18 cellular contexts compared by ENCODE assay signal in the genomic region with DNA sequence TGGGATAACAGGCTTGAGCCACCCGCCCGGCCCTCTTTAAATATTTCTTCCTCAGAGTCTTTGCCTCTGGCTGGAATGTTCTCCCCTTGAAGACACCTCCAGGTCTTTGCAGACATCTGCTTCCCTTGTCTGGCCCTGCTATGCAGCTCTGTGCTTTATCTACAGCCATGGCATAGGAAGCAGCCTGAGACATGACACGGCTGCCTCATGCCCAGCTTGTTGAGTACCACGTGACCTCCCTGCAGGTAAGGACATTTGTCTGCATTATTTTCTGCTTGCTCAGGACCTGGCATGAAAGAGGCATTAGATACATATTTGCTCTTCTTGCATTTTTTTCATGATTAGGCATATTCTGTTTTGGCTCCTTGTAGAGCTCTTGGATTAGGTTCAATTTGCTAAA.
DNase-seq lines count a peak whose midpoint lies in the region; ATAC-seq, FAIRE-seq and TF ChIP-seq lines count a peak whose summit lies in the region.
"Had no signal": no experiment of that assay in that cellular context is flagged by ENCODE, and none has a peak within 500 bp of the region (broad histone marks: within the 10 kb centered on the region; RNA-seq: fewer than 3 reads in every experiment).

No MANE protein-coding gene starts in this region.

- CTCF ChIA-PET in K562 (lab: Yijun Ruan, JAX; ENCODE audit: low intra/inter-chr PET ratio): no interaction called here

- ATAC-seq in K562 (no peak), omental fat pad (ENCODE audit: low FRiP score) (peak; percentile 54), GM18520 (IDR thresholded peaks at IDR 0.05; ENCODE audit: unreplicated experiment) (no peak), GM19455 (IDR thresholded peaks at IDR 0.05; ENCODE audit: unreplicated experiment) (no peak)
- ATAC-seq: activated T-cell treated with anti-CD3 and anti-CD28 coated beads, Interleukin-2, amount 50 U/mL, for 4 hours had no signal

- no peak for TF ChIP-seq RAD21 in K562 (CRISPR knock-in tag; conservative IDR thresholded peaks at IDR 0.05 in 1 of 2, IDR thresholded peaks at IDR 0.05 in 1 of 2)

- TF ChIP-seq POLR2A in K562 (conservative IDR thresholded peaks at IDR 0.05): no peak

- no peaks in the 10 kb centered on the region for H4K20me1 ChIP-seq in MM.1S (ENCODE audit: insufficient read depth, low read length)
- H4K20me1 ChIP-seq in K562 (replicated peaks; ENCODE audit: control insufficient read depth, insufficient read depth, low read length): no peaks in the 10 kb centered on the region

- no peaks in the 10 kb centered on the region for H3K9me1 ChIP-seq in K562 (ENCODE audit: control insufficient read depth, insufficient read depth, low read length)

- POLR2A ChIA-PET in K562 (lab: Yijun Ruan, JAX): interaction anchor here (0.6 to 2.0 kb wide), 3 partner anchors 28 to 113 kb away, joined by 3 to 9 read pairs (median 4); a partner anchor contains a TSS

- no peak overlapping the region for H3K4me2 ChIP-seq in MM.1S (ENCODE audit: low read depth, low read length)
- no peak overlapping the region for H3K4me2 ChIP-seq in K562 (ENCODE audit: insufficient read depth, low read length)

- in situ Hi-C loops in K562 (cut with MboI): no loop called here

- intact Hi-C loops in K562 (cut with micrococcal nuclease): no loop called here

- WGBS in K562 (ENCODE audit: insufficient coverage, low coverage, missing lambda C conversion rate): 56% methylated on average over 4 of the region's 4 CpGs

- peaks cover 15% of the 10 kb centered on the region for H3K4me1 ChIP-seq in MM.1S (ENCODE audit: low read length)
- peaks cover 3 to 17% of the 10 kb centered on the region in 2 experiments; a peak in 3 of 5 replicates for H3K4me1 ChIP-seq in K562 (replicated peaks in 1 of 2; ENCODE audit: control insufficient read depth in 2 of 2, insufficient read depth in 2 of 2, low read length in 2 of 2)
- H3K4me1 ChIP-seq: adrenal gland had no signal

- H2AFZ ChIP-seq in MM.1S (ENCODE audit: low read length): no peak overlapping the region
- no peak overlapping the region for H2AFZ ChIP-seq in K562 (ENCODE audit: low read depth, low read length)

- TF ChIP-seq EP300 in K562 (IDR thresholded peaks at IDR 0.05; ENCODE audit: low read length): no peak

- H3K9me2 ChIP-seq in MM.1S (replicated peaks; ENCODE audit: insufficient read depth, low read length): no peaks in the 10 kb centered on the region

- H3K27ac ChIP-seq in MM.1S (ENCODE audit: low read length) (no peak overlapping the region), K562 (ENCODE audit: extremely low read depth, low read depth, low read length) (no peak overlapping the region)
- H3K27ac ChIP-seq: adrenal gland had no signal

- H3K9me3 ChIP-seq in MM.1S (replicated peaks; ENCODE audit: insufficient read depth, low read length) (no peaks in the 10 kb centered on the region), K562 (replicated peaks; ENCODE audit: control insufficient read depth, insufficient read depth, low read depth, low read length) (no peaks in the 10 kb centered on the region)
- H3K9me3 ChIP-seq: adrenal gland had no signal

- no peak overlapping the region for H3K9ac ChIP-seq in MM.1S (ENCODE audit: low read length)
- H3K9ac ChIP-seq in K562 (ENCODE audit: insufficient read depth in 1 of 2, low read depth in 2 of 2, low read length in 2 of 2): no peak overlapping the region; a peak in 1 of 4 replicates

- DNase-seq in DMS153 treated with DMSO at 0.1 percent for 48 hours (lab: John Stamatoyannopoulos, UW; ENCODE audit: unreplicated experiment) (peak; percentile 46), MM.1S (peak; percentile 50), K562 (ENCODE audit: extremely low read depth in 1 of 4, low spot score in 3 of 4) (no peak), omental fat pad (ENCODE audit: low spot score) (no peak), GDM1 (lab: John Stamatoyannopoulos, UW) (no peak)
- DNase-seq: activated CD4-positive, alpha-beta T cell treated with anti-CD3 and anti-CD28 coated beads, Interleukin-2, amount 50 U/mL, for 1 hour; activated T-cell treated with anti-CD3 and anti-CD28 coated beads, Interleukin-2, amount 50 U/mL, for 4 hours; adrenal gland; CD4-positive, alpha-beta T cell; GF-D8; head of caudate nucleus; Karpas-422; NCI-H2171 treated with DMSO at 0.1 percent for 48 hours; nephron progenitor cell; stimulated activated naive CD4-positive, alpha-beta T cell treated with Interleukin-2 at 50 U/mL for 16 hours had no signal

- no peak for FAIRE-seq in K562 (lab: Jason Lieb, UNC)
- FAIRE-seq: endothelial cell of umbilical vein had no signal

- no peaks in the 10 kb centered on the region for H3K27me3 ChIP-seq in MM.1S (replicated peaks; ENCODE audit: insufficient read depth, low read length)
- no peaks in the 10 kb centered on the region for H3K27me3 ChIP-seq in K562 (ENCODE audit: control insufficient read depth in 2 of 2, insufficient read depth in 2 of 2, low read length in 2 of 2)
- H3K27me3 ChIP-seq: adrenal gland had no signal

- H3K79me2 ChIP-seq in MM.1S (ENCODE audit: low read length) (no peaks in the 10 kb centered on the region), K562 (ENCODE audit: control insufficient read depth, insufficient read depth, low read length) (no peaks in the 10 kb centered on the region)

- BruUV-seq in K562 (replicated peaks; lab: Mats Ljungman, UMichigan): no TSS peak

- no peak for TF ChIP-seq CTCF in MM.1S (IDR thresholded peaks at IDR 0.05; ENCODE audit: low read length)
- no peak for TF ChIP-seq CTCF in K562 (IDR thresholded peaks at IDR 0.05 in 2 of 3, conservative IDR thresholded peaks at IDR 0.05 in 1 of 3; ENCODE audit: insufficient read depth in 2 of 3, low read depth in 1 of 3, low read length in 3 of 3)
- no peak for TF ChIP-seq CTCF in omental fat pad (IDR thresholded peaks at IDR 0.05)

- H3K36me3 ChIP-seq in MM.1S (replicated peaks; ENCODE audit: insufficient read depth, low read length) (no peaks in the 10 kb centered on the region), K562 (ENCODE audit: control insufficient read depth, insufficient read depth, low read length) (no peaks in the 10 kb centered on the region)
- H3K36me3 ChIP-seq: adrenal gland had no signal

- H3K4me3 ChIP-seq in MM.1S (ENCODE audit: low read length) (no peak overlapping the region), K562 (no peak overlapping the region)
- H3K4me3 ChIP-seq: adrenal gland had no signal

- no peaks in the 10 kb centered on the region for H3F3A ChIP-seq in MM.1S (ENCODE audit: insufficient read depth, low read length)

TF ChIP-seq in K562, 482 proteins besides CTCF, POLR2A, EP300 and RAD21 (continues in another document):
- TF ChIP-seq ZNF354B (CRISPR knock-in tag; IDR thresholded peaks at IDR 0.05) (no peak), NELFE (IDR thresholded peaks at IDR 0.05; ENCODE audit: insufficient read depth, insufficient read length) (no peak), POLR3G (IDR thresholded peaks at IDR 0.05; ENCODE audit: extremely low read depth, insufficient read length, insufficient replicate concordance) (no peak), ZNF766 (CRISPR knock-in tag; conservative IDR thresholded peaks at IDR 0.05) (no peak)
- TF ChIP-seq, protein P1, sequence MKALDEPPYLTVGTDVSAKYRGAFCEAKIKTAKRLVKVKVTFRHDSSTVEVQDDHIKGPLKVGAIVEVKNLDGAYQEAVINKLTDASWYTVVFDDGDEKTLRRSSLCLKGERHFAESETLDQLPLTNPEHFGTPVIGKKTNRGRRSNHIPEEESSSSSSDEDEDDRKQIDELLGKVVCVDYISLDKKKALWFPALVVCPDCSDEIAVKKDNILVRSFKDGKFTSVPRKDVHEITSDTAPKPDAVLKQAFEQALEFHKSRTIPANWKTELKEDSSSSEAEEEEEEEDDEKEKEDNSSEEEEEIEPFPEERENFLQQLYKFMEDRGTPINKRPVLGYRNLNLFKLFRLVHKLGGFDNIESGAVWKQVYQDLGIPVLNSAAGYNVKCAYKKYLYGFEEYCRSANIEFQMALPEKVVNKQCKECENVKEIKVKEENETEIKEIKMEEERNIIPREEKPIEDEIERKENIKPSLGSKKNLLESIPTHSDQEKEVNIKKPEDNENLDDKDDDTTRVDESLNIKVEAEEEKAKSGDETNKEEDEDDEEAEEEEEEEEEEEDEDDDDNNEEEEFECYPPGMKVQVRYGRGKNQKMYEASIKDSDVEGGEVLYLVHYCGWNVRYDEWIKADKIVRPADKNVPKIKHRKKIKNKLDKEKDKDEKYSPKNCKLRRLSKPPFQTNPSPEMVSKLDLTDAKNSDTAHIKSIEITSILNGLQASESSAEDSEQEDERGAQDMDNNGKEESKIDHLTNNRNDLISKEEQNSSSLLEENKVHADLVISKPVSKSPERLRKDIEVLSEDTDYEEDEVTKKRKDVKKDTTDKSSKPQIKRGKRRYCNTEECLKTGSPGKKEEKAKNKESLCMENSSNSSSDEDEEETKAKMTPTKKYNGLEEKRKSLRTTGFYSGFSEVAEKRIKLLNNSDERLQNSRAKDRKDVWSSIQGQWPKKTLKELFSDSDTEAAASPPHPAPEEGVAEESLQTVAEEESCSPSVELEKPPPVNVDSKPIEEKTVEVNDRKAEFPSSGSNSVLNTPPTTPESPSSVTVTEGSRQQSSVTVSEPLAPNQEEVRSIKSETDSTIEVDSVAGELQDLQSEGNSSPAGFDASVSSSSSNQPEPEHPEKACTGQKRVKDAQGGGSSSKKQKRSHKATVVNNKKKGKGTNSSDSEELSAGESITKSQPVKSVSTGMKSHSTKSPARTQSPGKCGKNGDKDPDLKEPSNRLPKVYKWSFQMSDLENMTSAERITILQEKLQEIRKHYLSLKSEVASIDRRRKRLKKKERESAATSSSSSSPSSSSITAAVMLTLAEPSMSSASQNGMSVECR (CRISPR knock-in tag; IDR thresholded peaks at IDR 0.05): no peak

Comparison
In these comparisons a context has a peak if more than half of its experiments do, and no peak if none do; other contexts are left out.
1. DNase-seq: peak in DMS153 treated with DMSO at 0.1 percent for 48 hours (single experiment) and MM.1S (single experiment); none in K562 (0 of 4), omental fat pad (single experiment) and GDM1 (single experiment).